In genomic region chr15:43225950-43226255, GRCh38 we compare ENCODE assay signal across 9 cellular contexts. TPM values are rescaled to one million over a fixed set of nuclear protein-coding genes. Genes with fewer than 3 reads are reported as not detected.
"Had no signal": no experiment of that assay in that cellular context is flagged by ENCODE, and none has a peak within 500 bp of the region (broad histone marks: within the 10 kb centered on the region; RNA-seq: fewer than 3 reads in every experiment).

No MANE protein-coding gene starts in this region.

RNA-seq across cellular contexts. Expression of gene EPB42, which starts 5.1 kb away (rescaled TPM):
- total RNA-seq: activated B cell treated with CpG ODN at 0.5 μM for 24 hours; activated CD4-positive, alpha-beta memory T cell treated with anti-CD3 and anti-CD28 coated beads for 36 hours; activated CD8-positive, alpha-beta memory T cell treated with anti-CD3 and anti-CD28 coated beads, Interleukin-2, amount 10 ng/mL, durations not matched to agents 7 days and 5 days; bronchial epithelial cell; MCF 10A; OCI-LY7; PC-9; SK-MEL-5 had no signal

RNA-seq across cellular contexts. Expression of gene TGM5, which starts 40.8 kb away (rescaled TPM):
- total RNA-seq: activated CD4-positive, alpha-beta memory T cell treated with anti-CD3 and anti-CD28 coated beads for 36 hours; OCI-LY7; Right ventricle myocardium inferior had no signal
